Comparison of ENCODE assay signal across 17 cellular contexts in the genomic region with DNA sequence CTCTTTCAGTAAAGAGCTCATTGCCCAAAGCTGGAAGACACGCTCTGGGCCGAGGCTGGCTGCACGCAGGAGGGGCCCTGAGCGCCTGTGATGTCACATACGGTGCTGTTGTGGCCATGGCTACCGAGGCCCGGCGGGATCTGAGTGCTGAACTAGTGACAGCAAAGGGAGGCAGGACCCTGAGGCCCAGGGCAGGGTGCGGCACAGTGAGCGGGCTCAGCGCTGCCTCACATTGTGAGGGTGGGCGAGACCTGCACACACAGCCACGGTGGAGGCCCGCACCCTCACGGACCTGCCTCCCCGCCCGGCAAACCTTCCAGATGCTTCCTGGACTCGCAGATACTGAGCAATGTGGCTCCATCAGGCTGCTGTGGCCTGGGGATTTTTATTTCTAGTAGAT.
"Had no signal": no experiment of that assay in that cellular context is flagged by ENCODE, and none has a peak within 500 bp of the region (broad histone marks: within the 10 kb centered on the region; RNA-seq: fewer than 3 reads in every experiment).

No MANE protein-coding gene starts in this region.

- H3K36me3 ChIP-seq: adrenal gland, colonic mucosa, esophagus muscularis mucosa, tibial artery had no signal

- H3K4me1 ChIP-seq: adrenal gland, colonic mucosa, esophagus muscularis mucosa, tibial artery had no signal

- H3K9me3 ChIP-seq: adrenal gland, colonic mucosa, esophagus muscularis mucosa, tibial artery had no signal

- DNase-seq: activated CD4-positive, alpha-beta T cell treated with anti-CD3 and anti-CD28 coated beads for 1 hour; activated CD4-positive, alpha-beta T cell treated with anti-CD3 and anti-CD28 coated beads, Interleukin-2, amount 50 U/mL, for 48 hours; activated CD8-positive, alpha-beta memory T cell treated with anti-CD3 and anti-CD28 coated beads, Interleukin-2, amount 10 ng/mL, durations not matched to agents 7 days and 5 days; activated effector memory CD4-positive, alpha-beta T cell treated with anti-CD3 and anti-CD28 coated beads, Interleukin-2, amount 50 U/mL, for 16 hours; activated T-cell treated with anti-CD3 and anti-CD28 coated beads, Interleukin-2, amount 50 U/mL, for 48 hours; adrenal gland; caudate nucleus; colonic mucosa; hypothalamus; naive thymus-derived CD4-positive, alpha-beta T cell; stimulated activated CD4-positive, alpha-beta T cell treated with anti-CD3 and anti-CD28 coated beads, Interleukin-15, amount 100 ng/mL, for 24 hours; stimulated activated CD4-positive, alpha-beta T cell treated with anti-CD3 and anti-CD28 coated beads, Interleukin-4, amount 100 ng/mL, for 1 hour; stimulated activated naive B cell treated with anti-CD40 and anti-IgM and Interleukin-4, amounts not matched to agents 10 μg/mL and 1 μg/mL and 100 μg/mL, for 72 hours had no signal

- H3K27ac ChIP-seq: adrenal gland, colonic mucosa, esophagus muscularis mucosa, SK-N-MC, tibial artery, VCaP had no signal

- ATAC-seq: activated CD8-positive, alpha-beta memory T cell treated with anti-CD3 and anti-CD28 coated beads, Interleukin-2, amount 10 ng/mL, durations not matched to agents 7 days and 5 days; naive thymus-derived CD4-positive, alpha-beta T cell; stimulated activated naive B cell treated with anti-CD40 and anti-IgM and Interleukin-4, amounts not matched to agents 10 μg/mL and 1 μg/mL and 100 μg/mL, for 72 hours had no signal

- H3K27me3 ChIP-seq: colonic mucosa had no signal

- H3K4me3 ChIP-seq: adrenal gland, colonic mucosa, esophagus muscularis mucosa, SK-N-MC, tibial artery had no signal
